Comparison of ENCODE assay signal across 10 cellular contexts in the genomic region with DNA sequence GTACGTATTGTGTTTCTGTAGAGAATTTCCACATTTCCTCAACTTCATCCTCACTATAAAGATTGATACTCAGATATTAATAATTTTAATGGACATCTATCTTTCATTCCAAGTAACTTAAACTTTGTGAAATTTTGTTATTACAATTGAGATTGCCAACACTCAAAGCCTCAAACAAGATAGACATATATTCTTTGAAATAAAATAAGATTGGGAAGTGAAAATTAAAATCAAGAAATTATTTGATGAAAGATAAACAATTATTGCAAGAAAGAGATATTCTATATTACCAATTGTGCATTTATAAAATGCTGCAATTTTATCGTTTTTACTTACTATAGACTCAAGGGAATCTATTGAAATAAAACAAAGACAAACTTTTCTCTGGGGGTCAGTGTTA. TPM values are rescaled to one million over a fixed set of nuclear protein-coding genes. Genes with fewer than 3 reads are reported as not detected.
"Had no signal": no experiment of that assay in that cellular context is flagged by ENCODE, and none has a peak within 500 bp of the region (broad histone marks: within the 10 kb centered on the region; RNA-seq: fewer than 3 reads in every experiment).

A gene (minus strand): TSS at position 101 of the 400 bp plus-strand sequence. CDS start 1,337 bp downstream, outside the sequence.

- H3K4me3 ChIP-seq: K562 had no signal

- H3K27ac ChIP-seq: HL-60 had no signal

- H3K4me3 Mint-ChIP-seq: IgD-negative memory B cell had no signal

- FAIRE-seq: HepG2, HTR-8/SVneo, K562 had no signal

- H3K4me1 Mint-ChIP-seq: IgD-negative memory B cell had no signal

- H3K27ac Mint-ChIP-seq: IgD-negative memory B cell had no signal

- H3K36me3 Mint-ChIP-seq: IgD-negative memory B cell had no signal

- DNase-seq: IMR-90, KBM-7, KG1 had no signal

- ATAC-seq: HepG2, K562 had no signal

RNA-seq across cellular contexts. Expression of the gene that starts here (rescaled TPM):
- total RNA-seq: HepG2, HT-29, HT1080, IMR-90, K562 had no signal
- polyA plus RNA-seq: HepG2, IgD-negative memory B cell, IMR-90, K562 had no signal
